In genomic region chr1:110982320-110982719, GRCh38 we compare ENCODE assay signal across 23 cellular contexts. TPM values are rescaled to one million over a fixed set of nuclear protein-coding genes. Genes with fewer than 3 reads are reported as not detected.
DNase-seq lines count a peak whose midpoint lies in the region; ATAC-seq and TF ChIP-seq lines count a peak whose summit lies in the region.
"Had no signal": no experiment of that assay in that cellular context is flagged by ENCODE, and none has a peak within 500 bp of the region (broad histone marks: within the 10 kb centered on the region; RNA-seq: fewer than 3 reads in every experiment).

No MANE protein-coding gene starts in this region.

- H3K9me3 ChIP-seq in adrenal gland (replicated peaks in 1 of 3), result no peaks in the 10 kb centered on the region
- H3K9me3 ChIP-seq: Caco-2, HAP-1, MG63 had no signal

- ATAC-seq in central memory CD8-positive, alpha-beta T cell (replicated peaks; ENCODE audit: extremely low read depth, poor library complexity, severe bottlenecking), result peak; percentile 100
- ATAC-seq in stimulated activated effector memory CD8-positive, alpha-beta T cell treated with anti-CD3 and anti-CD28 coated beads, Interleukin-12 subunit alpha, Interleukin-12 subunit beta, amount 100 ng/mL, for 72 hours, result peak; percentile 92
- no peak for ATAC-seq in GM18867 (IDR thresholded peaks at IDR 0.05; ENCODE audit: unreplicated experiment)

- peaks cover 5% of the 10 kb centered on the region for H3K36me3 Mint-ChIP-seq in central memory CD8-positive, alpha-beta T cell (ENCODE audit: insufficient read depth)
- no peaks in the 10 kb centered on the region for H3K36me3 Mint-ChIP-seq in stimulated activated effector memory CD8-positive, alpha-beta T cell treated with anti-CD3 and anti-CD28 coated beads, Interleukin-12 subunit alpha, Interleukin-12 subunit beta, amount 100 ng/mL, for 72 hours
- H3K36me3 Mint-ChIP-seq in activated T-helper 2 cell treated with anti-CD3 and anti-CD28 coated beads, Interferon-gamma antibody, Interleukin-2, Interleukin-4, amounts not matched to agents 10 μg/mL and 5 μg/mL and 100 μg/mL, durations not matched to agents 14 hours and 24 hours and 36 hours (ENCODE audit: low read depth), result no peaks in the 10 kb centered on the region
- H3K36me3 Mint-ChIP-seq: CD4-positive, CD25-positive, alpha-beta regulatory T cell had no signal

- peaks cover 35% of the 10 kb centered on the region for H3K4me1 Mint-ChIP-seq in central memory CD8-positive, alpha-beta T cell
- peaks cover 23% of the 10 kb centered on the region for H3K4me1 Mint-ChIP-seq in stimulated activated effector memory CD8-positive, alpha-beta T cell treated with anti-CD3 and anti-CD28 coated beads, Interleukin-12 subunit alpha, Interleukin-12 subunit beta, amount 100 ng/mL, for 72 hours
- H3K4me1 Mint-ChIP-seq in activated T-helper 2 cell treated with anti-CD3 and anti-CD28 coated beads, Interferon-gamma antibody, Interleukin-2, Interleukin-4, amounts not matched to agents 10 μg/mL and 5 μg/mL and 100 μg/mL, durations not matched to agents 14 hours and 24 hours and 36 hours (ENCODE audit: low read depth), result peaks cover 8% of the 10 kb centered on the region

- DNase-seq in activated gamma-delta T cell treated with Interleukin-2 at 50 U/mL for 16 hours, result peak; percentile 12
- DNase-seq in activated gamma-delta T cell (lab: John Stamatoyannopoulos, UW), result no peak
- peak; percentile 42 for DNase-seq in Jurkat, Clone E6-1 (ENCODE audit: low read depth, low spot score)
- peak in 1 of 2 donors; percentile 41 for DNase-seq in central memory CD8-positive, alpha-beta T cell (ENCODE audit: low spot score in 2 of 2)
- DNase-seq in stimulated activated effector memory CD8-positive, alpha-beta T cell treated with anti-CD3 and anti-CD28 coated beads, Interleukin-12 subunit alpha, Interleukin-12 subunit beta, amount 100 ng/mL, for 72 hours (ENCODE audit: low spot score in 2 of 2), result no peak
- no peak for DNase-seq in activated T-helper 2 cell treated with anti-CD3 and anti-CD28 coated beads, Interferon-gamma antibody, Interleukin-2, Interleukin-4, amounts not matched to agents 10 μg/mL and 5 μg/mL and 100 μg/mL, durations not matched to agents 14 hours and 24 hours and 36 hours (ENCODE audit: low spot score)
- no peak for DNase-seq in adrenal gland
- DNase-seq: Caco-2, GOT3, HFFc6, KG1, MG63, NCI-H1105 treated with DMSO at 0.1 percent for 48 hours, NCI-H146, NCI-H2029, NCI-H446 treated with DMSO at 0.1 percent for 48 hours, NCI-H526, Right ventricle myocardium superior, RPMI8226 had no signal

- no peak overlapping the region for H3K27ac ChIP-seq in adrenal gland
- H3K27ac ChIP-seq: BLaER1 had no signal

- no peaks in the 10 kb centered on the region for H3K36me3 ChIP-seq in adrenal gland (replicated peaks in 1 of 2)
- H3K36me3 ChIP-seq: BLaER1, HAP-1, MG63 had no signal

- no peak for TF ChIP-seq POLR2A in adrenal gland (IDR thresholded peaks at IDR 0.05)

- H3K4me1 ChIP-seq in adrenal gland (replicated peaks in 1 of 2), result no peaks in the 10 kb centered on the region
- H3K4me1 ChIP-seq: BLaER1, Caco-2, HAP-1 had no signal

- H3K4me3 ChIP-seq in Jurkat, Clone E6-1 (ENCODE audit: low read length), result no peak overlapping the region
- H3K4me3 ChIP-seq in adrenal gland, result no peak overlapping the region
- H3K4me3 ChIP-seq: BLaER1, HAP-1, MG63 had no signal

- H3K9me3 Mint-ChIP-seq in central memory CD8-positive, alpha-beta T cell, result peaks cover 15% of the 10 kb centered on the region
- peaks cover 12% of the 10 kb centered on the region for H3K9me3 Mint-ChIP-seq in stimulated activated effector memory CD8-positive, alpha-beta T cell treated with anti-CD3 and anti-CD28 coated beads, Interleukin-12 subunit alpha, Interleukin-12 subunit beta, amount 100 ng/mL, for 72 hours
- peaks cover 5% of the 10 kb centered on the region for H3K9me3 Mint-ChIP-seq in activated T-helper 2 cell treated with anti-CD3 and anti-CD28 coated beads, Interferon-gamma antibody, Interleukin-2, Interleukin-4, amounts not matched to agents 10 μg/mL and 5 μg/mL and 100 μg/mL, durations not matched to agents 14 hours and 24 hours and 36 hours
- H3K9me3 Mint-ChIP-seq: HFFc6 had no signal

- WGBS in adrenal gland, 4 donors, result 51 to 67% (median 59%) methylated on average over 3 of the region's 3 CpGs

- TF ChIP-seq CTCF in adrenal gland (IDR thresholded peaks at IDR 0.05), result no peak

- intact Hi-C loops in activated T-helper 2 cell treated with anti-CD3 and anti-CD28 coated beads, Interferon-gamma antibody, Interleukin-2, Interleukin-4, amounts not matched to agents 10 μg/mL and 5 μg/mL and 100 μg/mL, durations not matched to agents 14 hours and 24 hours and 36 hours (cut with micrococcal nuclease), result no loop called here
- intact Hi-C loops in adrenal gland (cut with DNase I), result no loop called here

- H3K27me3 Mint-ChIP-seq in central memory CD8-positive, alpha-beta T cell, result peaks cover 12% of the 10 kb centered on the region
- H3K27me3 Mint-ChIP-seq in activated T-helper 2 cell treated with anti-CD3 and anti-CD28 coated beads, Interferon-gamma antibody, Interleukin-2, Interleukin-4, amounts not matched to agents 10 μg/mL and 5 μg/mL and 100 μg/mL, durations not matched to agents 14 hours and 24 hours and 36 hours (ENCODE audit: low read depth), result peaks cover 13% of the 10 kb centered on the region

- H3K27me3 ChIP-seq in adrenal gland, result peaks cover 4% of the 10 kb centered on the region
- H3K27me3 ChIP-seq: BLaER1, MG63 had no signal

- peak overlapping the region; percentile 33 for H3K4me3 Mint-ChIP-seq in central memory CD8-positive, alpha-beta T cell
- no peak overlapping the region for H3K4me3 Mint-ChIP-seq in stimulated activated effector memory CD8-positive, alpha-beta T cell treated with anti-CD3 and anti-CD28 coated beads, Interleukin-12 subunit alpha, Interleukin-12 subunit beta, amount 100 ng/mL, for 72 hours
- H3K4me3 Mint-ChIP-seq in activated T-helper 2 cell treated with anti-CD3 and anti-CD28 coated beads, Interferon-gamma antibody, Interleukin-2, Interleukin-4, amounts not matched to agents 10 μg/mL and 5 μg/mL and 100 μg/mL, durations not matched to agents 14 hours and 24 hours and 36 hours (ENCODE audit: low read depth), result no peak overlapping the region
- H3K4me3 Mint-ChIP-seq: CD4-positive, CD25-positive, alpha-beta regulatory T cell; HFFc6 had no signal

- no peak overlapping the region for H3K27ac Mint-ChIP-seq in central memory CD8-positive, alpha-beta T cell (ENCODE audit: low read depth)
- peak overlapping the region; percentile 13 for H3K27ac Mint-ChIP-seq in stimulated activated effector memory CD8-positive, alpha-beta T cell treated with anti-CD3 and anti-CD28 coated beads, Interleukin-12 subunit alpha, Interleukin-12 subunit beta, amount 100 ng/mL, for 72 hours
- no peak overlapping the region for H3K27ac Mint-ChIP-seq in activated T-helper 2 cell treated with anti-CD3 and anti-CD28 coated beads, Interferon-gamma antibody, Interleukin-2, Interleukin-4, amounts not matched to agents 10 μg/mL and 5 μg/mL and 100 μg/mL, durations not matched to agents 14 hours and 24 hours and 36 hours
- H3K27ac Mint-ChIP-seq: HFFc6 had no signal

RNA-seq across cellular contexts. Expression of gene LRIF1, which starts 18.6 kb away (rescaled TPM):
- polyA plus RNA-seq in Jurkat, Clone E6-1 (2012; ENCODE audit: insufficient read depth, insufficient read length), result 17.1 TPM
- 15.2 and 15.7 TPM in 2 replicates for total RNA-seq in activated T-helper 2 cell treated with anti-CD3 and anti-CD28 coated beads, Interferon-gamma antibody, Interleukin-2, Interleukin-4, amounts not matched to agents 10 μg/mL and 5 μg/mL and 100 μg/mL, durations not matched to agents 14 hours and 24 hours and 36 hours
- total RNA-seq in adrenal gland, result 10 to 100 TPM in 3 of 8 donors, 1 to 10 TPM in 5; 5.9 to 16.9 (median 9.1) TPM
- 10 to 100 TPM in 1 of 3 donors, 1 to 10 TPM in 2; 5.8 to 20.5 (median 7.4) TPM for polyA plus RNA-seq in adrenal gland

Comparison
In these comparisons a context has a peak if more than half of its experiments do, and no peak if none do; other contexts are left out.
1. DNase-seq: peak in activated gamma-delta T cell treated with Interleukin-2 at 50 U/mL for 16 hours (single experiment) and Jurkat, Clone E6-1 (single experiment); none in activated gamma-delta T cell (single experiment), stimulated activated effector memory CD8-positive, alpha-beta T cell treated with anti-CD3 and anti-CD28 coated beads, Interleukin-12 subunit alpha, Interleukin-12 subunit beta, amount 100 ng/mL, for 72 hours (0 of 2), activated T-helper 2 cell treated with anti-CD3 and anti-CD28 coated beads, Interferon-gamma antibody, Interleukin-2, Interleukin-4, amounts not matched to agents 10 μg/mL and 5 μg/mL and 100 μg/mL, durations not matched to agents 14 hours and 24 hours and 36 hours (single experiment) and adrenal gland (0 of 7).